ENCODE assay signal across 2 cellular contexts in the genomic region with DNA sequence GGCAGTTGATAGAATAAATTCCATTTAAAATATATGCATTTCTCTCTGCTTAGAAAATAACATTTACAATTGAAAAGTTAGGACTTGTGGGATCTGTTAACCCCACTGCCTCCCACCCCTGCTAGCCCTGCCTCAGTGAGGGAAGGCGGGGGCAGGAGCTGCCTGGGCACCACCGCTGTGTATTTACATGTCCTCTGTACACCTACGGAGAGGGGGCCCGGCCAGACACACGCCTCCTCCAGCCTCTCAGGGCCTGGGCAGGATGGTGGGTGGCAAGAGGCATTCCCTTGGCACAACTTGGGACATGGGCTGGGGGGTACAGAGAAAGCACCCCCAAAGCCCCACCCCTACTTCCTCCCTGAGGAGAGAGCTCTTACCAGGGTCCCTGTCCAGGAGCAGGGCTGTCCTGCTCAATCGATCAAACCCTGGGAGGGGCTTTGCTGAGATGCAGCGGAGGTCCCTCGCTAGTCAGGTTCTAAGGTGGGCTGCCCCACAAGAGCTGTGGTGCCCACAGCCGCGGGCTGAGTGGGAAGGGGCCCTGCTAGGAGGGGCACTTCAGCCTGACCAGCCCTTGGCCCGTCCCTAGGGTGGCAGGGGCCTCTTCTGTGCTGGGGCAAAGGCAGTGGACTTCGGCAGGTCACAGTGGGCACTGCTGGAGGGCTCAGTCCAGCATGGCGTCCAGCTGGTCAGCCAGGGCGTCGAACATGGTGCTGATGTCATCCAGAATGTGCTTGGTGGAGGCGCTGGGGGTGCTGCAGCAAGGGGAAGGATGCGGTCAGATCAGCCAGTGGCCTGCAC.
TF ChIP-seq lines count a peak whose summit lies in the region.

No MANE protein-coding gene starts in this region.

TF ChIP-seq in WTC11, 78 proteins besides CTCF, POLR2A, EP300 and RAD21:
- 0 out of 2 replicates have a peak, but pooled peaks have one; percentile 21 for TF ChIP-seq FOXP1 (CRISPR knock-in tag; IDR thresholded peaks at IDR 0.05; ENCODE audit: borderline replicate concordance)
- TF ChIP-seq RORB (CRISPR knock-in tag; IDR thresholded peaks at IDR 0.05) = no peak

TF ChIP-seq in HepG2, 621 proteins besides CTCF, POLR2A, EP300 and RAD21 (continues in another document):
- TF ChIP-seq NFIC (IDR thresholded peaks at IDR 0.05; ENCODE audit: low read length) = no peak
- TF ChIP-seq SETDB1 (CRISPR knock-in tag; IDR thresholded peaks at IDR 0.05; ENCODE audit: borderline replicate concordance) = no peak
- no peak for TF ChIP-seq ZNF543 (CRISPR knock-in tag; IDR thresholded peaks at IDR 0.05)
- no peak for TF ChIP-seq ZNF10 (CRISPR knock-in tag; IDR thresholded peaks at IDR 0.05; ENCODE audit: borderline replicate concordance, low read depth)
- no peak for TF ChIP-seq ZNF354B (CRISPR knock-in tag; IDR thresholded peaks at IDR 0.05)
- TF ChIP-seq ERF (CRISPR knock-in tag; IDR thresholded peaks at IDR 0.05) = no peak
- TF ChIP-seq AHDC1 (CRISPR knock-in tag; IDR thresholded peaks at IDR 0.05; ENCODE audit: borderline replicate concordance) = no peak
- TF ChIP-seq MYPOP (CRISPR knock-in tag; IDR thresholded peaks at IDR 0.05) = no peak
- TF ChIP-seq PRDM4 (CRISPR knock-in tag; IDR thresholded peaks at IDR 0.05; ENCODE audit: borderline replicate concordance) = no peak
- TF ChIP-seq, protein P1, sequence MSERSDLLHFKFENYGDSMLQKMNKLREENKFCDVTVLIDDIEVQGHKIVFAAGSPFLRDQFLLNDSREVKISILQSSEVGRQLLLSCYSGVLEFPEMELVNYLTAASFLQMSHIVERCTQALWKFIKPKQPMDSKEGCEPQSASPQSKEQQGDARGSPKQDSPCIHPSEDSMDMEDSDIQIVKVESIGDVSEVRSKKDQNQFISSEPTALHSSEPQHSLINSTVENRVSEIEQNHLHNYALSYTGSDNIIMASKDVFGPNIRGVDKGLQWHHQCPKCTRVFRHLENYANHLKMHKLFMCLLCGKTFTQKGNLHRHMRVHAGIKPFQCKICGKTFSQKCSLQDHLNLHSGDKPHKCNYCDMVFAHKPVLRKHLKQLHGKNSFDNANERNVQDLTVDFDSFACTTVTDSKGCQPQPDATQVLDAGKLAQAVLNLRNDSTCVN (CRISPR knock-in tag; IDR thresholded peaks at IDR 0.05; ENCODE audit: borderline replicate concordance) = no peak
- no peak for TF ChIP-seq HCFC1 (IDR thresholded peaks at IDR 0.05; ENCODE audit: low read depth, low read length)
- no peak for TF ChIP-seq ZFP91 (CRISPR knock-in tag; IDR thresholded peaks at IDR 0.05; ENCODE audit: borderline replicate concordance)
- TF ChIP-seq ZNF776 (CRISPR knock-in tag; IDR thresholded peaks at IDR 0.05) = no peak
- peak; percentile 64 for TF ChIP-seq AGO2 (optimal IDR thresholded peaks at IDR 0.05; ENCODE audit: low read depth, low read length)
- no peak for TF ChIP-seq SCMH1 (CRISPR knock-in tag; IDR thresholded peaks at IDR 0.05; ENCODE audit: borderline replicate concordance)
- TF ChIP-seq, protein P2, sequence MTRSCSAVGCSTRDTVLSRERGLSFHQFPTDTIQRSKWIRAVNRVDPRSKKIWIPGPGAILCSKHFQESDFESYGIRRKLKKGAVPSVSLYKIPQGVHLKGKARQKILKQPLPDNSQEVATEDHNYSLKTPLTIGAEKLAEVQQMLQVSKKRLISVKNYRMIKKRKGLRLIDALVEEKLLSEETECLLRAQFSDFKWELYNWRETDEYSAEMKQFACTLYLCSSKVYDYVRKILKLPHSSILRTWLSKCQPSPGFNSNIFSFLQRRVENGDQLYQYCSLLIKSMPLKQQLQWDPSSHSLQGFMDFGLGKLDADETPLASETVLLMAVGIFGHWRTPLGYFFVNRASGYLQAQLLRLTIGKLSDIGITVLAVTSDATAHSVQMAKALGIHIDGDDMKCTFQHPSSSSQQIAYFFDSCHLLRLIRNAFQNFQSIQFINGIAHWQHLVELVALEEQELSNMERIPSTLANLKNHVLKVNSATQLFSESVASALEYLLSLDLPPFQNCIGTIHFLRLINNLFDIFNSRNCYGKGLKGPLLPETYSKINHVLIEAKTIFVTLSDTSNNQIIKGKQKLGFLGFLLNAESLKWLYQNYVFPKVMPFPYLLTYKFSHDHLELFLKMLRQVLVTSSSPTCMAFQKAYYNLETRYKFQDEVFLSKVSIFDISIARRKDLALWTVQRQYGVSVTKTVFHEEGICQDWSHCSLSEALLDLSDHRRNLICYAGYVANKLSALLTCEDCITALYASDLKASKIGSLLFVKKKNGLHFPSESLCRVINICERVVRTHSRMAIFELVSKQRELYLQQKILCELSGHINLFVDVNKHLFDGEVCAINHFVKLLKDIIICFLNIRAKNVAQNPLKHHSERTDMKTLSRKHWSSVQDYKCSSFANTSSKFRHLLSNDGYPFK (CRISPR knock-in tag; IDR thresholded peaks at IDR 0.05; ENCODE audit: borderline replicate concordance) = peak; percentile 20; the same call in 1 of the 2 replicates
- TF ChIP-seq KDM5A (IDR thresholded peaks at IDR 0.05; ENCODE audit: borderline replicate concordance, low read length) = no peak
- no peak for TF ChIP-seq XBP1 (CRISPR knock-in tag; IDR thresholded peaks at IDR 0.05)
- TF ChIP-seq, protein P3, sequence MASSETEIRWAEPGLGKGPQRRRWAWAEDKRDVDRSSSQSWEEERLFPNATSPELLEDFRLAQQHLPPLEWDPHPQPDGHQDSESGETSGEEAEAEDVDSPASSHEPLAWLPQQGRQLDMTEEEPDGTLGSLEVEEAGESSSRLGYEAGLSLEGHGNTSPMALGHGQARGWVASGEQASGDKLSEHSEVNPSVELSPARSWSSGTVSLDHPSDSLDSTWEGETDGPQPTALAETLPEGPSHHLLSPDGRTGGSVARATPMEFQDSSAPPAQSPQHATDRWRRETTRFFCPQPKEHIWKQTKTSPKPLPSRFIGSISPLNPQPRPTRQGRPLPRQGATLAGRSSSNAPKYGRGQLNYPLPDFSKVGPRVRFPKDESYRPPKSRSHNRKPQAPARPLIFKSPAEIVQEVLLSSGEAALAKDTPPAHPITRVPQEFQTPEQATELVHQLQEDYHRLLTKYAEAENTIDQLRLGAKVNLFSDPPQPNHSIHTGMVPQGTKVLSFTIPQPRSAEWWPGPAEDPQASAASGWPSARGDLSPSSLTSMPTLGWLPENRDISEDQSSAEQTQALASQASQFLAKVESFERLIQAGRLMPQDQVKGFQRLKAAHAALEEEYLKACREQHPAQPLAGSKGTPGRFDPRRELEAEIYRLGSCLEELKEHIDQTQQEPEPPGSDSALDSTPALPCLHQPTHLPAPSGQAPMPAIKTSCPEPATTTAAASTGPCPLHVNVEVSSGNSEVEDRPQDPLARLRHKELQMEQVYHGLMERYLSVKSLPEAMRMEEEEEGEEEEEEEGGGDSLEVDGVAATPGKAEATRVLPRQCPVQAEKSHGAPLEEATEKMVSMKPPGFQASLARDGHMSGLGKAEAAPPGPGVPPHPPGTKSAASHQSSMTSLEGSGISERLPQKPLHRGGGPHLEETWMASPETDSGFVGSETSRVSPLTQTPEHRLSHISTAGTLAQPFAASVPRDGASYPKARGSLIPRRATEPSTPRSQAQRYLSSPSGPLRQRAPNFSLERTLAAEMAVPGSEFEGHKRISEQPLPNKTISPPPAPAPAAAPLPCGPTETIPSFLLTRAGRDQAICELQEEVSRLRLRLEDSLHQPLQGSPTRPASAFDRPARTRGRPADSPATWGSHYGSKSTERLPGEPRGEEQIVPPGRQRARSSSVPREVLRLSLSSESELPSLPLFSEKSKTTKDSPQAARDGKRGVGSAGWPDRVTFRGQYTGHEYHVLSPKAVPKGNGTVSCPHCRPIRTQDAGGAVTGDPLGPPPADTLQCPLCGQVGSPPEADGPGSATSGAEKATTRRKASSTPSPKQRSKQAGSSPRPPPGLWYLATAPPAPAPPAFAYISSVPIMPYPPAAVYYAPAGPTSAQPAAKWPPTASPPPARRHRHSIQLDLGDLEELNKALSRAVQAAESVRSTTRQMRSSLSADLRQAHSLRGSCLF (CRISPR knock-in tag; IDR thresholded peaks at IDR 0.05; ENCODE audit: borderline replicate concordance) = no peak
- peak; percentile 36; the same call in 1 of the 2 replicates for TF ChIP-seq ZNF563 (CRISPR knock-in tag; IDR thresholded peaks at IDR 0.05)
- TF ChIP-seq HNRNPL (IDR thresholded peaks at IDR 0.05; ENCODE audit: low read depth, low read length) = no peak
- peak; percentile 3 for TF ChIP-seq AGO1 (IDR thresholded peaks at IDR 0.05; ENCODE audit: low read depth, low read length, poor library complexity, severe bottlenecking)
- no peak for TF ChIP-seq BRF2 (CRISPR knock-in tag; IDR thresholded peaks at IDR 0.05)
- no peak for TF ChIP-seq ZNF34 (CRISPR knock-in tag; IDR thresholded peaks at IDR 0.05; ENCODE audit: borderline replicate concordance)
- TF ChIP-seq RBFOX2 (IDR thresholded peaks at IDR 0.05; ENCODE audit: low read depth, low read length) = no peak
- no peak for TF ChIP-seq HDAC1 (CRISPR knock-in tag; IDR thresholded peaks at IDR 0.05)
- no peak for TF ChIP-seq TEF (CRISPR knock-in tag; IDR thresholded peaks at IDR 0.05)
